12 cellular contexts compared by ENCODE assay signal in the genomic region with DNA sequence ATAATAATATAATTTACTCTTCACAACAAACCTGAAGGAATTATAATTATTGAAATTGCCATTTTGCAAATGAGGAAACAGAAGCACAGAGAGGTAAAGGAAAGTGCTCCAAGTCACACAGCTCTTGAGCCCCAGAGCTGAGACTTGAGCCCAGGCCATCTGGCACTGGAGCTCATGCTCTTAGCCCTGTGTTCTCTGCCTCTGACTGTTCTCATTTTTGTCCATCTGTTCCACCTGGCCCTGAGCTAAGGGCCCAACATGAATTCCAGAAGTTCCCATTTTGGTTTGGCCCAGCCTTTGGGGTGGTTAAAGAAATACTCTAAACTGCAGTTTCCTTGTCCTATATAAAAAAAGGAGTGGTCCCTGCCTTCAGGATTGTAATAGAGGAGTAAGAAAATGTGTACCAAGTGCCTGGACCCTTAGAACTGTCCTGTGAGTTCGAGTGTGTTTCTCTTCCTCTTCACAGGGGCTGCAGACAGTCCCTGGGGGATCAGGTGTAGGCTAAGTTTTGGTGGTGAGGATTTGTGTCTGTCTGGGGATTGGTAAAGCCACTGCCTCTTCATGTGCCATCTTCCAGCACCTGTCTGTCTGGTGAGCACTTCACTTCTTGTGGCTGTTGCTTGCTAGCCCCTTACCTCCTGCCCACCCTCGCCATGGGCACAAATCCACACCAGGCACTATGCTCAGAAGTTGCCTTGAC.
"Had no signal": no experiment of that assay in that cellular context is flagged by ENCODE, and none has a peak within 500 bp of the region (broad histone marks: within the 10 kb centered on the region; RNA-seq: fewer than 3 reads in every experiment).

No MANE protein-coding gene starts in this region.

- H3K27ac Mint-ChIP-seq: activated CD4-positive, alpha-beta T cell treated with anti-CD3 and anti-CD28 coated beads for 36 hours; activated CD8-positive, alpha-beta T cell treated with anti-CD3 and anti-CD28 coated beads for 36 hours; activated T-cell treated with anti-CD3 and anti-CD28 coated beads, Interleukin-2, amount 50 U/mL, for 72 hours had no signal

- H3K9me3 ChIP-seq: ovary had no signal

- H3K36me3 ChIP-seq: ovary had no signal

- H3K27me3 Mint-ChIP-seq: activated CD4-positive, alpha-beta T cell treated with anti-CD3 and anti-CD28 coated beads for 36 hours; activated CD8-positive, alpha-beta T cell treated with anti-CD3 and anti-CD28 coated beads for 36 hours had no signal

- H3K27me3 ChIP-seq: ovary had no signal

- H3K9me3 Mint-ChIP-seq: activated CD8-positive, alpha-beta T cell treated with anti-CD3 and anti-CD28 coated beads for 36 hours; activated T-cell treated with anti-CD3 and anti-CD28 coated beads, Interleukin-2, amount 50 U/mL, for 72 hours had no signal

- ATAC-seq: activated CD4-positive, alpha-beta T cell treated with anti-CD3 and anti-CD28 coated beads for 36 hours; activated CD8-positive, alpha-beta T cell treated with anti-CD3 and anti-CD28 coated beads for 36 hours; activated T-cell treated with anti-CD3 and anti-CD28 coated beads, Interleukin-2, amount 50 U/mL, for 72 hours; left ventricle myocardium superior had no signal

- DNase-seq: activated CD4-positive, alpha-beta T cell treated with anti-CD3 and anti-CD28 coated beads for 36 hours; activated CD8-positive, alpha-beta memory T cell treated with anti-CD3 and anti-CD28 coated beads, Interleukin-2, amount 50 U/mL, for 4 hours; activated CD8-positive, alpha-beta T cell treated with anti-CD3 and anti-CD28 coated beads for 36 hours; activated naive CD4-positive, alpha-beta T cell treated with Interleukin-2 at 50 U/mL for 16 hours; activated T-cell treated with anti-CD3 and anti-CD28 coated beads, Interleukin-2, amount 50 U/mL, for 72 hours; effector memory CD4-positive, alpha-beta T cell; left ventricle myocardium superior; mesendoderm; ovary; stimulated activated CD4-positive, alpha-beta T cell treated with anti-CD3 and anti-CD28 coated beads, Interleukin-4, amount 100 ng/mL, for 1 hour; stimulated activated CD8-positive, alpha-beta memory T cell treated with anti-CD3 and anti-CD28 coated beads, Interleukin-4, amount 100 ng/mL, for 48 hours; T-helper 9 cell had no signal

- H3K4me3 Mint-ChIP-seq: activated CD4-positive, alpha-beta T cell treated with anti-CD3 and anti-CD28 coated beads for 36 hours; activated CD8-positive, alpha-beta T cell treated with anti-CD3 and anti-CD28 coated beads for 36 hours; activated T-cell treated with anti-CD3 and anti-CD28 coated beads, Interleukin-2, amount 50 U/mL, for 72 hours had no signal

- H3K4me3 ChIP-seq: ovary had no signal

- H3K27ac ChIP-seq: ovary had no signal
